1 cellular context compared by ENCODE assay signal in the genomic region with DNA sequence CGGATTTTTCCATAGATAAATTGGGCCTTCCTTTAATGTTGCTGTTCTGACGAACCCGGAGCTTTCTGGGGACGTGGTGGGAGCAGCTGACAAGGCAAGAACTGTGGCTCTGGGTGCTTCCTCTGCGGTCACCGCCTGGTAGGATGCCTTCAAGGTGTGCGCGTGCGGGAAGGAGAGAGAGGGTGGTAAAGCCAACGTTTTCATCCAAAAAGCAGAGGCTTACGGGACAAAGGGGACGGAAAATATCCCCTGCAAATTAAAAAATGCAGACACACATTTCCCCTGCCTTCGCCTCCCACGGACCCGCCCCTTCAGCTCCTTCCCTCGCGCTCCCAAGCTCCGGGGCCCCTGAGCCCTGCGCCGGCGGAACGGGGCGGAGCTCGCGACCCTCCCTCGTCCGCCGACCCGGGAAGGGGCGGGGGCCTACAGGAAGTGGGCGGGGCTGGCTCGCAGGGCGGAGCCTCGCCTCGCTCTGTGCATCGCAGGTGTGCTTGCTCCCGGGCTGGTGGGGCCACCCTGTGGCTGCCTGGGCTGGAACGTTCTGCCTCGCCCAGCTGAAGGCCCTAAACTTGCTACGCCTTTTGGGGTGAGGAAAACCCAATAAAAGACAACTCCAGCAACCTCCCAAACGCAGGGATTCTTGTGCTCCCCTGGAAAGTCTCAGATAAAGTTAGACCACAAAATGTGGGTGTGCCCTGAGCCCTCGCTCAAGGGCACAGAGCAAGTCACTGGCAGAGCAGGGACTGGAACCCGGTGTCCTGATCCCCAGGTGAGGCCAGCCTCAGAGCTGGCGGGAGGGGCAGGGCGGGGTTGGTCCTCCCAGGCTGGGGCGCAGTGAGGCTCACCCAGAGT.
A peak's percentile ranks its signal among the peaks of the same experiment; 100 is the strongest.
TF ChIP-seq lines count a peak whose summit lies in the region.

No MANE protein-coding gene starts in this region.

TF ChIP-seq in HepG2, 621 proteins besides CTCF, POLR2A, EP300 and RAD21 (continued from another document and continues in another):
- TF ChIP-seq, protein P1, sequence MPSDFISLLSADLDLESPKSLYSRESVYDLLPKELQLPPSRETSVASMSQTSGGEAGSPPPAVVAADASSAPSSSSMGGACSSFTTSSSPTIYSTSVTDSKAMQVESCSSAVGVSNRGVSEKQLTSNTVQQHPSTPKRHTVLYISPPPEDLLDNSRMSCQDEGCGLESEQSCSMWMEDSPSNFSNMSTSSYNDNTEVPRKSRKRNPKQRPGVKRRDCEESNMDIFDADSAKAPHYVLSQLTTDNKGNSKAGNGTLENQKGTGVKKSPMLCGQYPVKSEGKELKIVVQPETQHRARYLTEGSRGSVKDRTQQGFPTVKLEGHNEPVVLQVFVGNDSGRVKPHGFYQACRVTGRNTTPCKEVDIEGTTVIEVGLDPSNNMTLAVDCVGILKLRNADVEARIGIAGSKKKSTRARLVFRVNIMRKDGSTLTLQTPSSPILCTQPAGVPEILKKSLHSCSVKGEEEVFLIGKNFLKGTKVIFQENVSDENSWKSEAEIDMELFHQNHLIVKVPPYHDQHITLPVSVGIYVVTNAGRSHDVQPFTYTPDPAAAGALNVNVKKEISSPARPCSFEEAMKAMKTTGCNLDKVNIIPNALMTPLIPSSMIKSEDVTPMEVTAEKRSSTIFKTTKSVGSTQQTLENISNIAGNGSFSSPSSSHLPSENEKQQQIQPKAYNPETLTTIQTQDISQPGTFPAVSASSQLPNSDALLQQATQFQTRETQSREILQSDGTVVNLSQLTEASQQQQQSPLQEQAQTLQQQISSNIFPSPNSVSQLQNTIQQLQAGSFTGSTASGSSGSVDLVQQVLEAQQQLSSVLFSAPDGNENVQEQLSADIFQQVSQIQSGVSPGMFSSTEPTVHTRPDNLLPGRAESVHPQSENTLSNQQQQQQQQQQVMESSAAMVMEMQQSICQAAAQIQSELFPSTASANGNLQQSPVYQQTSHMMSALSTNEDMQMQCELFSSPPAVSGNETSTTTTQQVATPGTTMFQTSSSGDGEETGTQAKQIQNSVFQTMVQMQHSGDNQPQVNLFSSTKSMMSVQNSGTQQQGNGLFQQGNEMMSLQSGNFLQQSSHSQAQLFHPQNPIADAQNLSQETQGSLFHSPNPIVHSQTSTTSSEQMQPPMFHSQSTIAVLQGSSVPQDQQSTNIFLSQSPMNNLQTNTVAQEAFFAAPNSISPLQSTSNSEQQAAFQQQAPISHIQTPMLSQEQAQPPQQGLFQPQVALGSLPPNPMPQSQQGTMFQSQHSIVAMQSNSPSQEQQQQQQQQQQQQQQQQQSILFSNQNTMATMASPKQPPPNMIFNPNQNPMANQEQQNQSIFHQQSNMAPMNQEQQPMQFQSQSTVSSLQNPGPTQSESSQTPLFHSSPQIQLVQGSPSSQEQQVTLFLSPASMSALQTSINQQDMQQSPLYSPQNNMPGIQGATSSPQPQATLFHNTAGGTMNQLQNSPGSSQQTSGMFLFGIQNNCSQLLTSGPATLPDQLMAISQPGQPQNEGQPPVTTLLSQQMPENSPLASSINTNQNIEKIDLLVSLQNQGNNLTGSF (CRISPR knock-in tag; IDR thresholded peaks at IDR 0.05) = peak; percentile 40; the same call in 1 of the 2 replicates
- no peak for TF ChIP-seq SRSF4 (IDR thresholded peaks at IDR 0.05; ENCODE audit: low read depth, low read length, poor library complexity, severe bottlenecking)
- no peak for TF ChIP-seq DNMT3B (CRISPR knock-in tag; conservative IDR thresholded peaks at IDR 0.05)
- TF ChIP-seq AFF4 (CRISPR knock-in tag; IDR thresholded peaks at IDR 0.05) = no peak
- no peak for TF ChIP-seq ZFP62 (CRISPR knock-in tag; IDR thresholded peaks at IDR 0.05)
- no peak for TF ChIP-seq GPN1 (CRISPR knock-in tag; IDR thresholded peaks at IDR 0.05; ENCODE audit: borderline replicate concordance)
- TF ChIP-seq ZFP37 (CRISPR knock-in tag; IDR thresholded peaks at IDR 0.05; ENCODE audit: borderline replicate concordance) = peak; percentile 63; the same call in 1 of the 2 replicates
- no peak for TF ChIP-seq MEF2D (CRISPR knock-in tag; IDR thresholded peaks at IDR 0.05)
- TF ChIP-seq CREB1 (IDR thresholded peaks at IDR 0.05) = no peak
- no peak for TF ChIP-seq CREB1 (CRISPR knock-in tag; IDR thresholded peaks at IDR 0.05)
- peak; percentile 76 for TF ChIP-seq ZNF503 (CRISPR knock-in tag; IDR thresholded peaks at IDR 0.05)
- 0 out of 2 replicates have a peak, but pooled peaks have one; percentile 28 for TF ChIP-seq CBFB (CRISPR knock-in tag; IDR thresholded peaks at IDR 0.05)
- TF ChIP-seq ZNF672 (CRISPR knock-in tag; IDR thresholded peaks at IDR 0.05) = no peak
- peak; percentile 66; the same call in 1 of the 2 replicates for TF ChIP-seq ARID4A (CRISPR knock-in tag; IDR thresholded peaks at IDR 0.05; ENCODE audit: borderline replicate concordance)
- no peak for TF ChIP-seq ZBTB39 (CRISPR knock-in tag; IDR thresholded peaks at IDR 0.05)
- 0 out of 2 replicates have a peak, but pooled peaks have one; percentile 23 for TF ChIP-seq ZBED4 (CRISPR knock-in tag; IDR thresholded peaks at IDR 0.05; ENCODE audit: borderline replicate concordance)
- TF ChIP-seq SRY (CRISPR knock-in tag; IDR thresholded peaks at IDR 0.05) = peak; percentile 65; the same call in 1 of the 2 replicates
- 0 out of 2 replicates have a peak, but pooled peaks have one; percentile 74 for TF ChIP-seq REL (CRISPR knock-in tag; conservative IDR thresholded peaks at IDR 0.05)
- TF ChIP-seq, protein P2, sequence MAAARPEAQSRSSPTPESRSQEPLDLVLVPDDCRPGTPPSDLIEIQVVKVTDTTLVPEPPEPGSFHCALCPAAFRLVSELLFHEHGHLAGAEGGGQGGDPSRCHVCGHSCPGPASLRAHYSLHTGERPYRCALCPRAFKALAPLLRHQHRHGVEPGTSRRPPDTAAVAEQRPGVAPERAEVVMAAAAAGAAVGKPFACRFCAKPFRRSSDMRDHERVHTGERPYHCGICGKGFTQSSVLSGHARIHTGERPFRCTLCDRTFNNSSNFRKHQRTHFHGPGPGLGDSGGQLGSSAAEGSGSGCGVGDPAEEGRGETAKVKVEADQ (CRISPR knock-in tag; IDR thresholded peaks at IDR 0.05; ENCODE audit: borderline replicate concordance) = no peak; the same call in 1 of the 2 replicates
